ENCODE assay signal across 8 cellular contexts in the genomic region with DNA sequence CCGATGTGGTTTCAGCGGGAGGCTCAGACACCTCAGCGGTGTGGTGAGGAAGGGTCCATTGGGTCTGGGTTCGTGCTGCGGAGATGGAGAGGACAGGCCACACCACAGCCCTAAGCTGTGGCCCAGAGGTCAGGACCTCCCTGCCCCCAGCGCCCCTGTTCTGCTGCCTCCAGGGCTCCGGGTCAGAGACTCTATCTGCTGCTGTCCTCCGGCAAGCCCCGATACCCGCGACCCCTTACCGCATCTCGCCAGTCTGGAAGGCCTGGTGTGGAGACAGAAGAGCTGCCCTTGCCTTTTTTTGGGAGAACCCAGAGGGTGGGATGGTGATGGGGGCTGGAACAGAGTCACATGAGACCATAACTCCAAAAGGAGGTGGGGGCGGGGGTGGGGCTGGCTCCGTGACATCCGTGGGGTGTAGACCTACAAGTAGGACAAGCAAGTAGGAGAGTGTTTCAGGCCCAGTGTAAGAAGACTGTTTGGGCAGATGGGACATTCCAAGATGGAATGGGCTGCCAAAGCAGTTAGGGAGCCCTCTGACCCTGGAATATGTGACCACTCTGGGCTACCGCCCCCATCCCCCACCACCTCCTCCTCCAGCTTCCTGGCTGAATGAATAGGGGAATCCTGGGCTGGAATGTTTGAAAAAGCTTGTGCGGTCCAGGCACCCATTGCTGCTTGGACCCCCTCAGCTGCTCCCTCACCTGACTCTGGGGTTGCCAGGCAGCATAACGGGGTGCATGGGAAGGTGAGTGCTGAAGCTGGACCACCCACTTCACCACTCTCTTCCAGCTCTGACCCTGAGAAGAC. TPM values are rescaled to one million over a fixed set of nuclear protein-coding genes. Genes with fewer than 3 reads are reported as not detected.
DNase-seq lines count a peak whose midpoint lies in the region; ATAC-seq, FAIRE-seq and TF ChIP-seq lines count a peak whose summit lies in the region.

No MANE protein-coding gene starts in this region.

- H3K27ac Mint-ChIP-seq in neural crest cell (ENCODE audit: unreplicated experiment): peak overlapping the region; percentile 86

- H3K9me3 ChIP-seq in OCI-LY1 (ENCODE audit: low read length): no peaks in the 10 kb centered on the region
- no peaks in the 10 kb centered on the region for H3K9me3 ChIP-seq in endothelial cell of umbilical vein (replicated peaks; ENCODE audit: control insufficient read depth, insufficient read depth, low read length)

- BruUV-seq in endothelial cell of umbilical vein (replicated peaks; lab: Mats Ljungman, UMichigan): TSS peak; percentile 21

- ATAC-seq in HG02884 (IDR thresholded peaks at IDR 0.05; ENCODE audit: unreplicated experiment) (no peak), HG02571 (IDR thresholded peaks at IDR 0.05; ENCODE audit: unreplicated experiment) (no peak), HG03025 (IDR thresholded peaks at IDR 0.05; ENCODE audit: low FRiP score, unreplicated experiment) (no peak), GM18858 (IDR thresholded peaks at IDR 0.05; ENCODE audit: unreplicated experiment) (no peak)

- CTCF ChIA-PET in endothelial cell of umbilical vein (lab: Charles Lee): interaction anchor here (1.4 to 4.9 kb wide), 4 partner anchors 15 to 207 kb away, joined by 3 to 24 read pairs (median 3); no protein-coding TSS in a partner anchor

- H3K9ac ChIP-seq in OCI-LY1 (ENCODE audit: low read length): peak overlapping the region; percentile 84; the same call in 1 of the 2 replicates
- peak overlapping the region; percentile 74 for H3K9ac ChIP-seq in endothelial cell of umbilical vein (replicated peaks; ENCODE audit: extremely low read depth, insufficient read depth, low read length)

- dilution Hi-C loops in endothelial cell of umbilical vein (cut with MboI; ENCODE audit: extremely low pct_ligation_motif_present, low sequenced_read_pairs): no loop called here

- no peaks in the 10 kb centered on the region for H3K9me1 ChIP-seq in endothelial cell of umbilical vein (replicated peaks; ENCODE audit: control insufficient read depth, extremely low read depth, insufficient read depth, low read length)

- H3K4me3 ChIP-seq in OCI-LY1 (ENCODE audit: low read depth, low read length, poor library complexity, severe bottlenecking) (peak overlapping the region; percentile 82), endothelial cell of umbilical vein (replicated peaks in 1 of 3; ENCODE audit: insufficient read depth in 1 of 3, low read depth in 1 of 3, low read length in 3 of 3) (peak overlapping the region; percentile 80 to 90 (median 84))

- peak overlapping the region; percentile 94 for H3K4me3 Mint-ChIP-seq in neural crest cell

- peak overlapping the region; percentile 82 for H3K27ac ChIP-seq in C4-2B
- no peak overlapping the region for H3K27ac ChIP-seq in OCI-LY1 (ENCODE audit: low read depth, low read length, poor library complexity, severe bottlenecking)
- H3K27ac ChIP-seq in endothelial cell of umbilical vein (ENCODE audit: insufficient read depth, low read depth, low read length): no peak overlapping the region

- peaks cover 17% of the 10 kb centered on the region for H3K4me1 ChIP-seq in OCI-LY1 (ENCODE audit: insufficient read depth, low read length, severe bottlenecking)
- peaks cover 28% of the 10 kb centered on the region for H3K4me1 ChIP-seq in endothelial cell of umbilical vein (ENCODE audit: control insufficient read depth, extremely low read depth, insufficient read depth, low read length)

- H4K20me1 ChIP-seq in OCI-LY1 (ENCODE audit: insufficient read depth, low read length): no peaks in the 10 kb centered on the region
- H4K20me1 ChIP-seq in endothelial cell of umbilical vein (replicated peaks; ENCODE audit: control insufficient read depth, extremely low read depth, insufficient read depth, low read length): no peaks in the 10 kb centered on the region

- H3K27me3 Mint-ChIP-seq in neural crest cell (ENCODE audit: low read depth): peaks cover 10% of the 10 kb centered on the region

- H3K27me3 ChIP-seq in OCI-LY1 (ENCODE audit: insufficient read depth, low read length) (no peaks in the 10 kb centered on the region), endothelial cell of umbilical vein (ENCODE audit: control insufficient read depth in 2 of 2, insufficient read depth in 2 of 2, low read length in 2 of 2) (peaks cover 0 to 5% of the 10 kb centered on the region in 2 experiments)

- intact Hi-C loops in endothelial cell of umbilical vein (cut with micrococcal nuclease): no loop called here

- no peaks in the 10 kb centered on the region; the same call in 1 of the 2 replicates for H3F3A ChIP-seq in OCI-LY1 (ENCODE audit: insufficient read depth, low read length)

- FAIRE-seq in endothelial cell of umbilical vein (lab: Jason Lieb, UNC): no peak

- H2AFZ ChIP-seq in OCI-LY1 (ENCODE audit: low read length): no peak overlapping the region
- peak overlapping the region; percentile 90 for H2AFZ ChIP-seq in endothelial cell of umbilical vein (ENCODE audit: low read depth, low read length)

- DNase-seq in endothelial cell of umbilical vein (ENCODE audit: low read depth, low spot score) (no peak), neural crest cell (ENCODE audit: low read depth, low spot score) (peak; percentile 22)

- peaks cover 38% of the 10 kb centered on the region for H3K4me1 Mint-ChIP-seq in neural crest cell

- no peak for TF ChIP-seq POLR2A in endothelial cell of umbilical vein (IDR thresholded peaks at IDR 0.05; ENCODE audit: low read depth, low read length)

- TF ChIP-seq CTCF in C4-2B (conservative IDR thresholded peaks at IDR 0.05): no peak
- TF ChIP-seq CTCF in OCI-LY1 (IDR thresholded peaks at IDR 0.05; ENCODE audit: low read length): no peak
- no peak for TF ChIP-seq CTCF in endothelial cell of umbilical vein (IDR thresholded peaks at IDR 0.05; ENCODE audit: extremely low read depth in 1 of 2, insufficient read depth in 1 of 2, low read depth in 1 of 2, low read length in 2 of 2)
- no peak for TF ChIP-seq CTCF in neural crest cell (conservative IDR thresholded peaks at IDR 0.05)

- H3K36me3 ChIP-seq in OCI-LY1 (ENCODE audit: insufficient read depth, low read length) (no peaks in the 10 kb centered on the region), endothelial cell of umbilical vein (ENCODE audit: control insufficient read depth in 2 of 2, extremely low read depth in 1 of 2, insufficient read depth in 2 of 2, low read length in 2 of 2) (no peaks in the 10 kb centered on the region)

- H3K9me3 Mint-ChIP-seq in neural crest cell: no peaks in the 10 kb centered on the region

- H3K4me2 ChIP-seq in OCI-LY1 (ENCODE audit: low read length) (peak overlapping the region; percentile 90), endothelial cell of umbilical vein (ENCODE audit: insufficient read depth, low read length) (peak overlapping the region; percentile 93)

- POLR2A ChIA-PET in endothelial cell of umbilical vein (lab: Charles Lee): no interaction called here

- no peaks in the 10 kb centered on the region for H3K9me2 ChIP-seq in OCI-LY1 (ENCODE audit: low read depth, low read length)

- H3K79me2 ChIP-seq in OCI-LY1 (ENCODE audit: insufficient read depth, low read length) (no peaks in the 10 kb centered on the region), endothelial cell of umbilical vein (ENCODE audit: control insufficient read depth, insufficient read depth, low read length) (peaks cover 14% of the 10 kb centered on the region)

- peaks cover 5% of the 10 kb centered on the region for H3K36me3 Mint-ChIP-seq in neural crest cell (ENCODE audit: low read depth)

TF ChIP-seq in endothelial cell of umbilical vein, 7 proteins besides CTCF, POLR2A, EP300 and RAD21 (continues in another document):
- no peak for TF ChIP-seq POLR2AphosphoS5 (IDR thresholded peaks at IDR 0.05; ENCODE audit: insufficient read depth, low read depth, low read length)

RNA-seq across cellular contexts. Expression of a gene that starts 1.4 kb away (rescaled TPM):
- total RNA-seq in endothelial cell of umbilical vein (26.6 and 29.9 TPM in 2 replicates), neural crest cell (23.4 and 26.5 TPM in 2 replicates)
- 19.1 and 24.0 TPM in 2 replicates for polyA plus RNA-seq in endothelial cell of umbilical vein
- polyA plus RNA-seq in endothelial cell of umbilical vein (2011; cell fraction: cytosol; rRNA removed): 9.4 and 12.5 TPM in 2 replicates
- 16.4 and 19.0 TPM in 2 replicates for polyA plus RNA-seq in endothelial cell of umbilical vein (2011; cell fraction: nucleus; rRNA removed)
- polyA plus RNA-seq in endothelial cell of umbilical vein (2012): 19.2 and 22.9 TPM in 2 replicates
- polyA minus RNA-seq in endothelial cell of umbilical vein: 23.4 and 29.9 TPM in 2 replicates
- polyA minus RNA-seq in endothelial cell of umbilical vein (2011; cell fraction: cytosol; rRNA and poly(A)+ RNA removed): 16.8 TPM
- 9.5 and 11.6 TPM in 2 replicates for polyA minus RNA-seq in endothelial cell of umbilical vein (2011; cell fraction: nucleus; rRNA and poly(A)+ RNA removed)

RNA-seq across cellular contexts. Expression of a gene that starts 25.7 kb away (rescaled TPM):
- total RNA-seq in endothelial cell of umbilical vein (72.2 and 76.2 TPM in 2 replicates), neural crest cell (70.4 and 72.2 TPM in 2 replicates)
- 119 and 158 TPM in 2 replicates for polyA plus RNA-seq in endothelial cell of umbilical vein
- 157 and 205 TPM in 2 replicates for polyA plus RNA-seq in endothelial cell of umbilical vein (2011; cell fraction: cytosol; rRNA removed)
- 89.7 and 95.0 TPM in 2 replicates for polyA plus RNA-seq in endothelial cell of umbilical vein (2011; cell fraction: nucleus; rRNA removed)
- 105 and 106 TPM in 2 replicates for polyA plus RNA-seq in endothelial cell of umbilical vein (2012)
- 59.8 and 61.6 TPM in 2 replicates for polyA minus RNA-seq in endothelial cell of umbilical vein
- 41.8 TPM for polyA minus RNA-seq in endothelial cell of umbilical vein (2011; cell fraction: cytosol; rRNA and poly(A)+ RNA removed)
- 34.1 and 37.2 TPM in 2 replicates for polyA minus RNA-seq in endothelial cell of umbilical vein (2011; cell fraction: nucleus; rRNA and poly(A)+ RNA removed)

RNA-seq across cellular contexts. Expression of a gene that starts 25.7 kb away (rescaled TPM):
- total RNA-seq in endothelial cell of umbilical vein: 7.3 and 9.1 TPM in 2 replicates
- polyA plus RNA-seq in endothelial cell of umbilical vein: 4.3 and 5.6 TPM in 2 replicates
- 5.1 and 5.2 TPM in 2 replicates for polyA plus RNA-seq in endothelial cell of umbilical vein (2011; cell fraction: cytosol; rRNA removed)
- polyA plus RNA-seq in endothelial cell of umbilical vein (2011; cell fraction: nucleus; rRNA removed): 40.0 and 52.1 TPM in 2 replicates
- 4.0 and 7.1 TPM in 2 replicates for polyA plus RNA-seq in endothelial cell of umbilical vein (2012)
- polyA minus RNA-seq in endothelial cell of umbilical vein: 4.2 and 4.4 TPM in 2 replicates
- polyA minus RNA-seq in endothelial cell of umbilical vein (2011; cell fraction: cytosol; rRNA and poly(A)+ RNA removed): 9.7 TPM
- polyA minus RNA-seq in endothelial cell of umbilical vein (2011; cell fraction: nucleus; rRNA and poly(A)+ RNA removed): 5.5 and 8.1 TPM in 2 replicates
- 25.5 and 31.4 TPM in 2 replicates for total RNA-seq in neural crest cell

RNA-seq across cellular contexts. Expression of a gene that starts 50.0 kb away (rescaled TPM):
- 179 and 183 TPM in 2 replicates for total RNA-seq in endothelial cell of umbilical vein
- 88.3 and 93.9 TPM in 2 replicates for polyA plus RNA-seq in endothelial cell of umbilical vein
- polyA plus RNA-seq in endothelial cell of umbilical vein (2011; cell fraction: cytosol; rRNA removed): 114 and 124 TPM in 2 replicates
- polyA plus RNA-seq in endothelial cell of umbilical vein (2011; cell fraction: nucleus; rRNA removed): 80.0 and 87.0 TPM in 2 replicates
- polyA plus RNA-seq in endothelial cell of umbilical vein (2012): 205 and 230 TPM in 2 replicates
- polyA minus RNA-seq in endothelial cell of umbilical vein: 137 and 138 TPM in 2 replicates
- polyA minus RNA-seq in endothelial cell of umbilical vein (2011; cell fraction: cytosol; rRNA and poly(A)+ RNA removed): 76.6 TPM
- polyA minus RNA-seq in endothelial cell of umbilical vein (2011; cell fraction: nucleus; rRNA and poly(A)+ RNA removed): 55.9 and 75.2 TPM in 2 replicates
- 92.3 and 92.7 TPM in 2 replicates for total RNA-seq in neural crest cell
